In the genomic region with DNA sequence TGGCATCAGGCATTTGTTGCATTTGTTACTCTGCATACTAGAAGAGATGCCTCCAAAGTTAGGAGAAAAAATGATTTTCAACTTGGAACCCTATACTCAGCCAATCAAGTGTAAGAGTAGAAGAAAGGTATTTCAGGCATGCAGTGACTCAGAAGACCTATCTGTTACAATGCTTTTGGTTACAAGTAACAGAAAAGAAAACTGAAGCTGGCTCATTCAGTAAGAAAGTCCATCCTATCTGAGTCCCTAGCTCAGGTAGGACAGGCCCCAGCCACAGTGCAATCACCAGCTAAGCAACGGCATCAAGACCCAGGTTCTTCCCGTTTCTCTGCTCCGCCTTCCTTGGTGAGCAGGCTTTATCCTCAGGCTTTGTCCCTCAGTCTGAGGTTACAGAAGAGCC, we compare ENCODE assay signal across 2 cellular contexts.
TF ChIP-seq lines count a peak whose summit lies in the region.

No MANE protein-coding gene starts in this region.

TF ChIP-seq in HCT116, 20 proteins besides CTCF, POLR2A, EP300 and RAD21:
- no peak for TF ChIP-seq SP1 (IDR thresholded peaks at IDR 0.05; ENCODE audit: low read depth)
- TF ChIP-seq CEBPB (IDR thresholded peaks at IDR 0.05; ENCODE audit: low read depth), result no peak
- TF ChIP-seq, protein P1, sequence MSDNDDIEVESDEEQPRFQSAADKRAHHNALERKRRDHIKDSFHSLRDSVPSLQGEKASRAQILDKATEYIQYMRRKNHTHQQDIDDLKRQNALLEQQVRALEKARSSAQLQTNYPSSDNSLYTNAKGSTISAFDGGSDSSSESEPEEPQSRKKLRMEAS (IDR thresholded peaks at IDR 0.05), result no peak
- TF ChIP-seq EZH2phosphoT487 (IDR thresholded peaks at IDR 0.05; ENCODE audit: borderline replicate concordance), result no peak
- TF ChIP-seq EGR1 (IDR thresholded peaks at IDR 0.05; ENCODE audit: low read depth), result no peak
- TF ChIP-seq ELF1 (IDR thresholded peaks at IDR 0.05; ENCODE audit: borderline replicate concordance, low read depth), result no peak
- no peak for TF ChIP-seq EZH2 (IDR thresholded peaks at IDR 0.05)
- TF ChIP-seq TCF7L2 (IDR thresholded peaks at IDR 0.05; ENCODE audit: borderline replicate concordance, extremely low read depth, insufficient read depth, insufficient read length), result no peak
- no peak for TF ChIP-seq ZNF274 (IDR thresholded peaks at IDR 0.05; ENCODE audit: low read depth, low read length)
- no peak for TF ChIP-seq CBX3 (IDR thresholded peaks at IDR 0.05; ENCODE audit: low read depth)
- TF ChIP-seq, protein P2, sequence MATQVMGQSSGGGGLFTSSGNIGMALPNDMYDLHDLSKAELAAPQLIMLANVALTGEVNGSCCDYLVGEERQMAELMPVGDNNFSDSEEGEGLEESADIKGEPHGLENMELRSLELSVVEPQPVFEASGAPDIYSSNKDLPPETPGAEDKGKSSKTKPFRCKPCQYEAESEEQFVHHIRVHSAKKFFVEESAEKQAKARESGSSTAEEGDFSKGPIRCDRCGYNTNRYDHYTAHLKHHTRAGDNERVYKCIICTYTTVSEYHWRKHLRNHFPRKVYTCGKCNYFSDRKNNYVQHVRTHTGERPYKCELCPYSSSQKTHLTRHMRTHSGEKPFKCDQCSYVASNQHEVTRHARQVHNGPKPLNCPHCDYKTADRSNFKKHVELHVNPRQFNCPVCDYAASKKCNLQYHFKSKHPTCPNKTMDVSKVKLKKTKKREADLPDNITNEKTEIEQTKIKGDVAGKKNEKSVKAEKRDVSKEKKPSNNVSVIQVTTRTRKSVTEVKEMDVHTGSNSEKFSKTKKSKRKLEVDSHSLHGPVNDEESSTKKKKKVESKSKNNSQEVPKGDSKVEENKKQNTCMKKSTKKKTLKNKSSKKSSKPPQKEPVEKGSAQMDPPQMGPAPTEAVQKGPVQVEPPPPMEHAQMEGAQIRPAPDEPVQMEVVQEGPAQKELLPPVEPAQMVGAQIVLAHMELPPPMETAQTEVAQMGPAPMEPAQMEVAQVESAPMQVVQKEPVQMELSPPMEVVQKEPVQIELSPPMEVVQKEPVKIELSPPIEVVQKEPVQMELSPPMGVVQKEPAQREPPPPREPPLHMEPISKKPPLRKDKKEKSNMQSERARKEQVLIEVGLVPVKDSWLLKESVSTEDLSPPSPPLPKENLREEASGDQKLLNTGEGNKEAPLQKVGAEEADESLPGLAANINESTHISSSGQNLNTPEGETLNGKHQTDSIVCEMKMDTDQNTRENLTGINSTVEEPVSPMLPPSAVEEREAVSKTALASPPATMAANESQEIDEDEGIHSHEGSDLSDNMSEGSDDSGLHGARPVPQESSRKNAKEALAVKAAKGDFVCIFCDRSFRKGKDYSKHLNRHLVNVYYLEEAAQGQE (IDR thresholded peaks at IDR 0.05; ENCODE audit: low read depth), result no peak

TF ChIP-seq in K562, 482 proteins besides CTCF, POLR2A, EP300 and RAD21:
- TF ChIP-seq CREM (IDR thresholded peaks at IDR 0.05; ENCODE audit: low read depth) (no peak), MAFG (tag; conservative IDR thresholded peaks at IDR 0.05) (no peak), HNRNPUL1 (IDR thresholded peaks at IDR 0.05; ENCODE audit: low read length) (no peak), NR3C1 (CRISPR knock-in tag; IDR thresholded peaks at IDR 0.05) (no peak), JUND (IDR thresholded peaks at IDR 0.05; ENCODE audit: borderline replicate concordance, low read depth, low read length) (no peak), JUND (tag; IDR thresholded peaks at IDR 0.05; ENCODE audit: borderline replicate concordance, low read depth, low read length) (no peak), ZNF134 (CRISPR knock-in tag; conservative IDR thresholded peaks at IDR 0.05) (no peak), GTF2F1 (IDR thresholded peaks at IDR 0.05; ENCODE audit: low read depth, low read length) (no peak), TAF15 (IDR thresholded peaks at IDR 0.05; ENCODE audit: low read depth, low read length) (no peak), FOXJ3 (CRISPR knock-in tag; IDR thresholded peaks at IDR 0.05) (no peak), CBX1 (IDR thresholded peaks at IDR 0.05; ENCODE audit: low read depth) (no peak), PTTG1 (tag; IDR thresholded peaks at IDR 0.05; ENCODE audit: low read depth) (no peak), ELF1 (tag; IDR thresholded peaks at IDR 0.05) (no peak)
- TF ChIP-seq, protein P3, sequence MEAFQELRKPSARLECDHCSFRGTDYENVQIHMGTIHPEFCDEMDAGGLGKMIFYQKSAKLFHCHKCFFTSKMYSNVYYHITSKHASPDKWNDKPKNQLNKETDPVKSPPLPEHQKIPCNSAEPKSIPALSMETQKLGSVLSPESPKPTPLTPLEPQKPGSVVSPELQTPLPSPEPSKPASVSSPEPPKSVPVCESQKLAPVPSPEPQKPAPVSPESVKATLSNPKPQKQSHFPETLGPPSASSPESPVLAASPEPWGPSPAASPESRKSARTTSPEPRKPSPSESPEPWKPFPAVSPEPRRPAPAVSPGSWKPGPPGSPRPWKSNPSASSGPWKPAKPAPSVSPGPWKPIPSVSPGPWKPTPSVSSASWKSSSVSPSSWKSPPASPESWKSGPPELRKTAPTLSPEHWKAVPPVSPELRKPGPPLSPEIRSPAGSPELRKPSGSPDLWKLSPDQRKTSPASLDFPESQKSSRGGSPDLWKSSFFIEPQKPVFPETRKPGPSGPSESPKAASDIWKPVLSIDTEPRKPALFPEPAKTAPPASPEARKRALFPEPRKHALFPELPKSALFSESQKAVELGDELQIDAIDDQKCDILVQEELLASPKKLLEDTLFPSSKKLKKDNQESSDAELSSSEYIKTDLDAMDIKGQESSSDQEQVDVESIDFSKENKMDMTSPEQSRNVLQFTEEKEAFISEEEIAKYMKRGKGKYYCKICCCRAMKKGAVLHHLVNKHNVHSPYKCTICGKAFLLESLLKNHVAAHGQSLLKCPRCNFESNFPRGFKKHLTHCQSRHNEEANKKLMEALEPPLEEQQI (IDR thresholded peaks at IDR 0.05), result no peak
- TF ChIP-seq, protein P4, sequence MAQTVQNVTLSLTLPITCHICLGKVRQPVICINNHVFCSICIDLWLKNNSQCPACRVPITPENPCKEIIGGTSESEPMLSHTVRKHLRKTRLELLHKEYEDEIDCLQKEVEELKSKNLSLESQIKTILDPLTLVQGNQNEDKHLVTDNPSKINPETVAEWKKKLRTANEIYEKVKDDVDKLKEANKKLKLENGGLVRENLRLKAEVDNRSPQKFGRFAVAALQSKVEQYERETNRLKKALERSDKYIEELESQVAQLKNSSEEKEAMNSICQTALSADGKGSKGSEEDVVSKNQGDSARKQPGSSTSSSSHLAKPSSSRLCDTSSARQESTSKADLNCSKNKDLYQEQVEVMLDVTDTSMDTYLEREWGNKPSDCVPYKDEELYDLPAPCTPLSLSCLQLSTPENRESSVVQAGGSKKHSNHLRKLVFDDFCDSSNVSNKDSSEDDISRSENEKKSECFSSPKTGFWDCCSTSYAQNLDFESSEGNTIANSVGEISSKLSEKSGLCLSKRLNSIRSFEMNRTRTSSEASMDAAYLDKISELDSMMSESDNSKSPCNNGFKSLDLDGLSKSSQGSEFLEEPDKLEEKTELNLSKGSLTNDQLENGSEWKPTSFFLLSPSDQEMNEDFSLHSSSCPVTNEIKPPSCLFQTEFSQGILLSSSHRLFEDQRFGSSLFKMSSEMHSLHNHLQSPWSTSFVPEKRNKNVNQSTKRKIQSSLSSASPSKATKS (CRISPR knock-in tag; IDR thresholded peaks at IDR 0.05), result no peak
- TF ChIP-seq, protein P5, sequence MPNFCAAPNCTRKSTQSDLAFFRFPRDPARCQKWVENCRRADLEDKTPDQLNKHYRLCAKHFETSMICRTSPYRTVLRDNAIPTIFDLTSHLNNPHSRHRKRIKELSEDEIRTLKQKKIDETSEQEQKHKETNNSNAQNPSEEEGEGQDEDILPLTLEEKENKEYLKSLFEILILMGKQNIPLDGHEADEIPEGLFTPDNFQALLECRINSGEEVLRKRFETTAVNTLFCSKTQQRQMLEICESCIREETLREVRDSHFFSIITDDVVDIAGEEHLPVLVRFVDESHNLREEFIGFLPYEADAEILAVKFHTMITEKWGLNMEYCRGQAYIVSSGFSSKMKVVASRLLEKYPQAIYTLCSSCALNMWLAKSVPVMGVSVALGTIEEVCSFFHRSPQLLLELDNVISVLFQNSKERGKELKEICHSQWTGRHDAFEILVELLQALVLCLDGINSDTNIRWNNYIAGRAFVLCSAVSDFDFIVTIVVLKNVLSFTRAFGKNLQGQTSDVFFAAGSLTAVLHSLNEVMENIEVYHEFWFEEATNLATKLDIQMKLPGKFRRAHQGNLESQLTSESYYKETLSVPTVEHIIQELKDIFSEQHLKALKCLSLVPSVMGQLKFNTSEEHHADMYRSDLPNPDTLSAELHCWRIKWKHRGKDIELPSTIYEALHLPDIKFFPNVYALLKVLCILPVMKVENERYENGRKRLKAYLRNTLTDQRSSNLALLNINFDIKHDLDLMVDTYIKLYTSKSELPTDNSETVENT (CRISPR knock-in tag; IDR thresholded peaks at IDR 0.05), result no peak
TF ChIP-seq in K562: peak in this region for 0.
